7 cellular contexts compared by ENCODE assay signal in genomic region chr5:75656311-75657003, GRCh38. TPM values are rescaled to one million over a fixed set of nuclear protein-coding genes. Genes with fewer than 3 reads are reported as not detected.
DNase-seq lines count a peak whose midpoint lies in the region; ATAC-seq and TF ChIP-seq lines count a peak whose summit lies in the region.

No MANE protein-coding gene starts in this region.

- H3K27ac ChIP-seq in brain microvascular endothelial cell, result peak overlapping the region; percentile 27
- peak overlapping the region; percentile 62 for H3K27ac ChIP-seq in temporal lobe (ENCODE audit: low read depth, low read length)

- DNase-seq in NCI-H1105 treated with DMSO at 0.1 percent for 48 hours (lab: John Stamatoyannopoulos, UW), result peak; percentile 10
- DNase-seq in brain microvascular endothelial cell, result no peak
- DNase-seq in left lobe of liver (ENCODE audit: low spot score), result no peak
- DNase-seq in NCI-H82 treated with DMSO at 0.1 percent for 48 hours (lab: John Stamatoyannopoulos, UW; ENCODE audit: unreplicated experiment), result no peak
- DNase-seq in CD1c-positive myeloid dendritic cell (ENCODE audit: extremely low spot score), result no peak
- DNase-seq in COR-L47 (lab: John Stamatoyannopoulos, UW), result no peak

- H3K36me3 ChIP-seq in brain microvascular endothelial cell (replicated peaks), result no peaks in the 10 kb centered on the region

- H3K4me3 ChIP-seq in brain microvascular endothelial cell (ENCODE audit: low read depth, low read length), result peak overlapping the region; percentile 68

- ATAC-seq in left lobe of liver, result peak; percentile 46

- TF ChIP-seq CTCF in brain microvascular endothelial cell (IDR thresholded peaks at IDR 0.05; ENCODE audit: low read depth, low read length, missing control alignments), result no peak

- no peaks in the 10 kb centered on the region for H3K27me3 ChIP-seq in brain microvascular endothelial cell (replicated peaks)

- in situ Hi-C loops in brain microvascular endothelial cell (cut with HindIII; ENCODE audit: low pct_ligation_motif_present, low sequenced_read_pairs), result no loop called here

RNA-seq across cellular contexts. Expression of gene ANKDD1B, which starts 45.2 kb away (rescaled TPM):
- total RNA-seq in left lobe of liver (0.13 TPM), temporal lobe (0.98 TPM)
